27 cellular contexts compared by ENCODE assay signal in genomic region chr6:103000686-103001085, GRCh38.
DNase-seq lines count a peak whose midpoint lies in the region; ATAC-seq and TF ChIP-seq lines count a peak whose summit lies in the region.
"Had no signal": no experiment of that assay in that cellular context is flagged by ENCODE, and none has a peak within 500 bp of the region (broad histone marks: within the 10 kb centered on the region; RNA-seq: fewer than 3 reads in every experiment).

No MANE protein-coding gene starts in this region.

- H3K4ac ChIP-seq in H9 (ENCODE audit: low read depth, low read length) = no peak overlapping the region

- no peak for TF ChIP-seq EP300 in upper lobe of left lung (IDR thresholded peaks at IDR 0.05)

- H3K14ac ChIP-seq in H9 (ENCODE audit: insufficient read depth, low read length) = no peak overlapping the region

- H3K18ac ChIP-seq in H9 (ENCODE audit: insufficient read length, low read depth, low read length) = no peak overlapping the region

- H3K27ac Mint-ChIP-seq in H9 = peak overlapping the region; percentile 4 to 71 (median 5); a peak in 5 of 7 replicates
- H3K27ac Mint-ChIP-seq: activated naive CD8-positive, alpha-beta T cell treated with anti-CD3 and anti-CD28 coated beads for 36 hours; activated T-helper 2 cell treated with anti-CD3 and anti-CD28 coated beads, Interferon-gamma antibody, Interleukin-2, Interleukin-4, amounts not matched to agents 10 μg/mL and 5 μg/mL and 100 μg/mL, durations not matched to agents 14 hours and 24 hours and 36 hours; memory B cell; naive B cell; stimulated activated naive CD8-positive, alpha-beta T cell treated with anti-CD3 and anti-CD28 coated beads, Interleukin-15, Interleukin-2, amounts not matched to agents 100 ng/mL and 50 ng/mL, for 24 hours had no signal

- H3K4me1 ChIP-seq in H9 (ENCODE audit: insufficient read depth, low read length) = no peaks in the 10 kb centered on the region
- H3K4me1 ChIP-seq in PC-3 (ENCODE audit: insufficient read depth, low read length) = peaks cover 12% of the 10 kb centered on the region; the same call in 1 of the 2 replicates
- H3K4me1 ChIP-seq in hepatocyte (ENCODE audit: insufficient read depth) = peaks cover 6% of the 10 kb centered on the region
- H3K4me1 ChIP-seq in neuron (ENCODE audit: insufficient read depth, low read length) = no peaks in the 10 kb centered on the region
- no peaks in the 10 kb centered on the region for H3K4me1 ChIP-seq in upper lobe of left lung
- H3K4me1 ChIP-seq: pancreas, tibial artery had no signal

- H3K27me3 ChIP-seq in H9 (ENCODE audit: insufficient read depth, low read length) (no peaks in the 10 kb centered on the region), PC-3 (ENCODE audit: low read length) (no peaks in the 10 kb centered on the region), hepatocyte (no peaks in the 10 kb centered on the region), neuron (ENCODE audit: insufficient read depth, low read length) (no peaks in the 10 kb centered on the region), upper lobe of left lung (no peaks in the 10 kb centered on the region)
- H3K27me3 ChIP-seq: pancreas, tibial artery had no signal

- H2BK12ac ChIP-seq in H9 (ENCODE audit: insufficient read length, low read depth, low read length) = no peak overlapping the region

- H3K9me2 ChIP-seq in PC-3 (replicated peaks; ENCODE audit: low read length) (no peaks in the 10 kb centered on the region), hepatocyte (replicated peaks; ENCODE audit: insufficient read depth) (no peaks in the 10 kb centered on the region)

- no peak for TF ChIP-seq POLR2A in upper lobe of left lung (IDR thresholded peaks at IDR 0.05)

- no peak overlapping the region for H3K23ac ChIP-seq in H9 (ENCODE audit: insufficient read length, low read depth, low read length)

- no peak overlapping the region for H4K8ac ChIP-seq in H9 (replicated peaks; ENCODE audit: insufficient read length, low read depth, low read length)

- no CpG with 5 or more reads among the region's 8 CpGs for WGBS in H9 (ENCODE audit: extremely low coverage, insufficient read length, low lambda C conversion rate)
- 26% methylated on average over 8 of the region's 8 CpGs for WGBS in hepatocyte (ENCODE audit: low lambda C conversion rate, missing lambda C conversion rate)
- WGBS in upper lobe of left lung, 2 donors = 40 to 49% methylated on average over 8 of the region's 8 CpGs

- TF ChIP-seq CTCF in H9 (conservative IDR thresholded peaks at IDR 0.05) (no peak), PC-3 (conservative IDR thresholded peaks at IDR 0.05; ENCODE audit: low read depth, low read length) (no peak), hepatocyte (IDR thresholded peaks at IDR 0.05; ENCODE audit: poor library complexity) (no peak), upper lobe of left lung (IDR thresholded peaks at IDR 0.05) (no peak)

- no peak overlapping the region for H3T11ph ChIP-seq in H9 (ENCODE audit: low read length)

- POLR2A ChIA-PET in PC-3 (lab: Charles Lee; ENCODE audit: unreplicated experiment) = no interaction called here

- BruUV-seq in PC-3 (replicated peaks; lab: Mats Ljungman, UMichigan) = no TSS peak

- H3K36me3 ChIP-seq in PC-3 (ENCODE audit: low read depth, low read length) (no peaks in the 10 kb centered on the region), hepatocyte (replicated peaks; ENCODE audit: insufficient read depth, low read depth) (no peaks in the 10 kb centered on the region), neuron (ENCODE audit: insufficient read depth, low read length) (no peaks in the 10 kb centered on the region), upper lobe of left lung (no peaks in the 10 kb centered on the region)
- H3K36me3 ChIP-seq: pancreas, tibial artery had no signal

- peak overlapping the region; percentile 14 for H3K4me2 ChIP-seq in H9 (ENCODE audit: insufficient read depth, insufficient read length, low read length)
- H3K4me2 ChIP-seq in PC-3 (ENCODE audit: low read length) = peak overlapping the region; percentile 66; the same call in 1 of the 2 replicates
- H3K4me2 ChIP-seq in hepatocyte = peak overlapping the region; percentile 73

- H2BK5ac ChIP-seq in H9 (ENCODE audit: insufficient read length, low read length) = no peak overlapping the region

- DNase-seq in H9 (no peak), PC-3 (no peak), hepatocyte (ENCODE audit: low spot score) (no peak), Right ventricle myocardium inferior (ENCODE audit: missing footprints) (no peak), superior temporal gyrus (ENCODE audit: extremely low spot score) (no peak), H4 (ENCODE audit: low spot score) (no peak), upper lobe of left lung (no peak)
- DNase-seq: activated CD4-positive, alpha-beta T cell treated with anti-CD3 and anti-CD28 coated beads, Interleukin-2, amount 50 U/mL, for 48 hours; activated CD4-positive, CD25-positive, alpha-beta regulatory T cell; activated CD8-positive, alpha-beta memory T cell treated with anti-CD3 and anti-CD28 coated beads, Interleukin-2, amount 50 U/mL, for 48 hours; activated naive CD8-positive, alpha-beta T cell treated with anti-CD3 and anti-CD28 coated beads for 36 hours; C1 segment of cervical spinal cord; glutamatergic neuron; left colon; naive B cell; NCI-H1105; NCI-H1930; NCI-H526; pancreas; right cardiac atrium; T-helper 9 cell; tibial artery had no signal

- H3K4me3 ChIP-seq in PC-3 (ENCODE audit: low read length) = peak overlapping the region; percentile 15; the same call in 1 of the 2 replicates
- peak overlapping the region; percentile 17 for H3K4me3 ChIP-seq in hepatocyte
- H3K4me3 ChIP-seq in neuron (ENCODE audit: low read length) = no peak overlapping the region
- no peak overlapping the region for H3K4me3 ChIP-seq in upper lobe of left lung
- H3K4me3 ChIP-seq: pancreas, tibial artery had no signal

- peaks cover 7 to 13% of the 10 kb centered on the region in 2 experiments for H3K9me3 Mint-ChIP-seq in H9

- no peak overlapping the region for H4K5ac ChIP-seq in H9 (ENCODE audit: insufficient read length, low read depth, low read length)

- ATAC-seq in PC-3 = no peak
- no peak for ATAC-seq in Right ventricle myocardium inferior
- ATAC-seq in upper lobe of left lung (ENCODE audit: low FRiP score in 2 of 2) = no peak
- ATAC-seq: left colon, pancreas, right cardiac atrium had no signal

- H3K56ac ChIP-seq in H9 (ENCODE audit: insufficient read length, low read depth, low read length) = no peak overlapping the region

- peaks cover 3 to 5% (median 5%) of the 10 kb centered on the region in 3 experiments; a peak in 5 of 7 replicates for H3K36me3 Mint-ChIP-seq in H9 (ENCODE audit: insufficient read depth in 1 of 3, low read depth in 3 of 3)
- H3K36me3 Mint-ChIP-seq: activated naive CD8-positive, alpha-beta T cell treated with anti-CD3 and anti-CD28 coated beads for 36 hours; memory B cell; naive B cell had no signal

- intact Hi-C loops in PC-3 (cut with micrococcal nuclease) = loop anchor here (5.0 kb wide), 3 partner anchors 63 to 272 kb away; no protein-coding TSS in a partner anchor
- intact Hi-C loops in Right ventricle myocardium inferior (cut with DNase I) = no loop called here

- H3K9ac ChIP-seq in H9 (ENCODE audit: extremely low read depth, insufficient read length, low read length) = no peak overlapping the region
- H3K9ac ChIP-seq in PC-3 (ENCODE audit: low read length) = no peak overlapping the region

- no peaks in the 10 kb centered on the region for H4K20me1 ChIP-seq in H9 (ENCODE audit: control insufficient read depth, insufficient read depth, insufficient read length)
- no peaks in the 10 kb centered on the region for H4K20me1 ChIP-seq in PC-3 (ENCODE audit: low read length)
- H4K20me1 ChIP-seq in hepatocyte (ENCODE audit: insufficient read depth, poor library complexity, severe bottlenecking) = no peaks in the 10 kb centered on the region

- H2BK15ac ChIP-seq in H9 (ENCODE audit: low read depth, low read length) = no peak overlapping the region

- H3K23me2 ChIP-seq in H9 (ENCODE audit: insufficient read length, low read depth, low read length, poor library complexity, severe bottlenecking) = no peaks in the 10 kb centered on the region

- H2AK5ac ChIP-seq in H9 (ENCODE audit: insufficient read length, low read length) = no peak overlapping the region

- H3K27ac ChIP-seq in H9 (ENCODE audit: insufficient read length, low read depth, low read length) (no peak overlapping the region), PC-3 (ENCODE audit: low read length) (no peak overlapping the region), hepatocyte (no peak overlapping the region), upper lobe of left lung (no peak overlapping the region)
- H3K27ac ChIP-seq: pancreas, tibial artery had no signal

- no peak overlapping the region for H2BK120ac ChIP-seq in H9 (ENCODE audit: low read depth, low read length, poor library complexity, severe bottlenecking)

- peak overlapping the region in 1 of 2 experiments; percentile 19; a peak in 3 of 5 replicates for H3K4me3 Mint-ChIP-seq in H9
- H3K4me3 Mint-ChIP-seq: activated naive CD8-positive, alpha-beta T cell treated with anti-CD3 and anti-CD28 coated beads for 36 hours; central memory CD8-positive, alpha-beta T cell; memory B cell; naive B cell; stimulated activated naive CD8-positive, alpha-beta T cell treated with anti-CD3 and anti-CD28 coated beads, Interleukin-15, Interleukin-2, amounts not matched to agents 100 ng/mL and 50 ng/mL, for 24 hours had no signal

- CTCF ChIA-PET in PC-3 (lab: Charles Lee) = no interaction called here

- H3K4me1 Mint-ChIP-seq in H9 = peaks cover 11 to 13% of the 10 kb centered on the region in 2 experiments
- H3K4me1 Mint-ChIP-seq: activated naive CD8-positive, alpha-beta T cell treated with anti-CD3 and anti-CD28 coated beads for 36 hours; central memory CD8-positive, alpha-beta T cell; memory B cell; naive B cell had no signal

- no peaks in the 10 kb centered on the region for H3K79me1 ChIP-seq in H9 (ENCODE audit: insufficient read depth, low read depth, low read length, poor library complexity, severe bottlenecking)

- H2AFZ ChIP-seq in H9 (ENCODE audit: low read length) (peak overlapping the region; percentile 1), PC-3 (ENCODE audit: low read length) (peak overlapping the region; percentile 36; the same call in 1 of the 2 replicates), hepatocyte (peak overlapping the region; percentile 69), neuron (ENCODE audit: low read depth, low read length) (peak overlapping the region; percentile 1)

- no peaks in the 10 kb centered on the region for H3K9me3 ChIP-seq in H9 (ENCODE audit: control insufficient read depth, low read depth, low read length)
- H3K9me3 ChIP-seq in PC-3 (ENCODE audit: low read length) = no peaks in the 10 kb centered on the region
- H3K9me3 ChIP-seq in hepatocyte (ENCODE audit: low read depth) = no peaks in the 10 kb centered on the region
- H3K9me3 ChIP-seq in neuron (ENCODE audit: low read length) = no peaks in the 10 kb centered on the region
- H3K9me3 ChIP-seq in upper lobe of left lung = no peaks in the 10 kb centered on the region
- H3K9me3 ChIP-seq: pancreas, tibial artery had no signal

- H3K79me2 ChIP-seq in H9 (ENCODE audit: insufficient read depth, low read length) (no peaks in the 10 kb centered on the region), PC-3 (ENCODE audit: low read length) (no peaks in the 10 kb centered on the region), hepatocyte (no peaks in the 10 kb centered on the region)

- H3F3A ChIP-seq in PC-3 (ENCODE audit: low read length, unreplicated experiment) = no peaks in the 10 kb centered on the region

- peaks cover 5% of the 10 kb centered on the region; the same call in 1 of the 2 replicates for H3K27me3 Mint-ChIP-seq in H9 (ENCODE audit: low read depth)
- H3K27me3 Mint-ChIP-seq: activated naive CD8-positive, alpha-beta T cell treated with anti-CD3 and anti-CD28 coated beads for 36 hours; central memory CD8-positive, alpha-beta T cell; memory B cell; naive B cell; stimulated activated naive CD8-positive, alpha-beta T cell treated with anti-CD3 and anti-CD28 coated beads, Interleukin-15, Interleukin-2, amounts not matched to agents 100 ng/mL and 50 ng/mL, for 24 hours had no signal

- no peak overlapping the region for H4K91ac ChIP-seq in H9 (ENCODE audit: insufficient read length, low read depth, low read length)

- no peak overlapping the region for H2BK20ac ChIP-seq in H9 (ENCODE audit: low read depth, low read length, poor library complexity, severe bottlenecking)

Comparison
In these comparisons a context has a peak if more than half of its experiments do, and no peak if none do; other contexts are left out.
1. H2AFZ ChIP-seq: peak in every context shown above with its lines; median percentile 69 in hepatocyte; 36 in PC-3; 1 in H9; 1 in neuron.
2. H3K4me2 ChIP-seq: peak in every context shown above with its lines; median percentile 73 in hepatocyte; 66 in PC-3; 14 in H9.
3. H3K4me3 ChIP-seq: peak in PC-3 (single experiment) and hepatocyte (single experiment); none in neuron (single experiment) and upper lobe of left lung (0 of 4).